ENCODE assay signal across 9 cellular contexts in genomic region chr22:35838849-35839646, GRCh38.
A peak's percentile ranks its signal among the peaks of the same experiment; 100 is the strongest.
DNase-seq lines count a peak whose midpoint lies in the region; ATAC-seq and TF ChIP-seq lines count a peak whose summit lies in the region.
"Had no signal": no experiment of that assay in that cellular context is flagged by ENCODE, and none has a peak within 500 bp of the region (broad histone marks: within the 10 kb centered on the region; RNA-seq: fewer than 3 reads in every experiment).

No MANE protein-coding gene starts in this region.

- peak overlapping the region; percentile 96 for H3K4me3 Mint-ChIP-seq in nephron progenitor cell
- H3K4me3 Mint-ChIP-seq: memory B cell had no signal

- no peaks in the 10 kb centered on the region for H3K27me3 Mint-ChIP-seq in nephron progenitor cell (ENCODE audit: low read depth, poor library complexity)

- H3K4me1 Mint-ChIP-seq in nephron progenitor cell = peaks cover 89% of the 10 kb centered on the region

- TF ChIP-seq CTCF in HFF-Myc (IDR thresholded peaks at IDR 0.05; ENCODE audit: low read depth, low read length, missing control alignments) = peak; percentile 42
- peak; percentile 57 for TF ChIP-seq CTCF in epithelial cell of proximal tubule (conservative IDR thresholded peaks at IDR 0.05; ENCODE audit: low read depth, low read length)
- TF ChIP-seq CTCF in nephron progenitor cell (IDR thresholded peaks at IDR 0.05) = no peak

- peak; percentile 44 for DNase-seq in AG08395 (ENCODE audit: low spot score)
- no peak for DNase-seq in HFF-Myc (ENCODE audit: extremely low read depth, low read depth)
- DNase-seq in RPMI8226 = peak; percentile 60
- no peak for DNase-seq in epithelial cell of proximal tubule (ENCODE audit: low read depth)
- DNase-seq in nephron progenitor cell = peak; percentile 11
- no peak for DNase-seq in stimulated activated naive CD4-positive, alpha-beta T cell (lab: John Stamatoyannopoulos, UW)

- H3K27ac Mint-ChIP-seq in nephron progenitor cell = peak overlapping the region; percentile 96
- H3K27ac Mint-ChIP-seq: memory B cell had no signal

- H3K4me3 ChIP-seq in HFF-Myc (replicated peaks; ENCODE audit: low read depth, low read length) = peak overlapping the region; percentile 64
- peak overlapping the region; percentile 67 for H3K4me3 ChIP-seq in epithelial cell of proximal tubule (ENCODE audit: low read depth, low read length)

- no peaks in the 10 kb centered on the region for H3K9me3 Mint-ChIP-seq in nephron progenitor cell
- H3K9me3 Mint-ChIP-seq: memory B cell had no signal

- ATAC-seq in HG03354 (IDR thresholded peaks at IDR 0.05; ENCODE audit: poor library complexity, severe bottlenecking, unreplicated experiment) = no peak
- no peak for ATAC-seq in HG02759 (IDR thresholded peaks at IDR 0.05; ENCODE audit: unreplicated experiment)

- H3K36me3 Mint-ChIP-seq in nephron progenitor cell (ENCODE audit: low read depth) = no peaks in the 10 kb centered on the region
- H3K36me3 Mint-ChIP-seq: memory B cell had no signal

Comparison
In these comparisons a context has a peak if more than half of its experiments do, and no peak if none do; other contexts are left out.
1. DNase-seq: peak in AG08395 (single experiment), RPMI8226 (single experiment) and nephron progenitor cell (single experiment); none in HFF-Myc (single experiment), epithelial cell of proximal tubule (single experiment) and stimulated activated naive CD4-positive, alpha-beta T cell (0 of 6).